In genomic region chr12:112645586-112645985, GRCh38 we compare ENCODE assay signal across 19 cellular contexts.
"Had no signal": no experiment of that assay in that cellular context is flagged by ENCODE, and none has a peak within 500 bp of the region (broad histone marks: within the 10 kb centered on the region; RNA-seq: fewer than 3 reads in every experiment).

No MANE protein-coding gene starts in this region.

- H3K4me3 Mint-ChIP-seq: endodermal cell; naive thymus-derived CD8-positive, alpha-beta T cell; neural crest cell; stimulated activated effector memory CD8-positive, alpha-beta T cell treated with anti-CD3 and anti-CD28 coated beads, Interleukin-12 subunit alpha, Interleukin-12 subunit beta, amount 100 ng/mL, for 72 hours; stimulated activated naive CD8-positive, alpha-beta T cell treated with anti-CD3 and anti-CD28 coated beads, Interleukin-15, amount 100 ng/mL, for 72 hours had no signal

- H3K4me1 Mint-ChIP-seq: endodermal cell; naive thymus-derived CD8-positive, alpha-beta T cell; neural crest cell; stimulated activated naive CD8-positive, alpha-beta T cell treated with anti-CD3 and anti-CD28 coated beads, Interleukin-15, amount 100 ng/mL, for 72 hours had no signal

- H3K9me3 ChIP-seq: mucosa of descending colon, ovary, right lobe of liver, transverse colon had no signal

- H3K36me3 ChIP-seq: heart left ventricle, ovary, right lobe of liver, thoracic aorta, transverse colon had no signal

- H3K27ac Mint-ChIP-seq: endodermal cell; naive thymus-derived CD8-positive, alpha-beta T cell; progenitor cell of endocrine pancreas; stimulated activated effector memory CD8-positive, alpha-beta T cell treated with anti-CD3 and anti-CD28 coated beads, Interleukin-12 subunit alpha, Interleukin-12 subunit beta, amount 100 ng/mL, for 72 hours; stimulated activated naive CD8-positive, alpha-beta T cell treated with anti-CD3 and anti-CD28 coated beads, Interleukin-15, amount 100 ng/mL, for 72 hours had no signal

- H3K36me3 Mint-ChIP-seq: stimulated activated effector memory CD8-positive, alpha-beta T cell treated with anti-CD3 and anti-CD28 coated beads, Interleukin-12 subunit alpha, Interleukin-12 subunit beta, amount 100 ng/mL, for 72 hours had no signal

- H3K9me3 Mint-ChIP-seq: neural crest cell; stimulated activated effector memory CD8-positive, alpha-beta T cell treated with anti-CD3 and anti-CD28 coated beads, Interleukin-12 subunit alpha, Interleukin-12 subunit beta, amount 100 ng/mL, for 72 hours had no signal

- H3K4me3 ChIP-seq: coronary artery, heart left ventricle, mucosa of descending colon, ovary, right lobe of liver, thoracic aorta, transverse colon had no signal

- H3K27me3 ChIP-seq: ovary, right lobe of liver, transverse colon had no signal

- DNase-seq: effector CD4-positive, alpha-beta T cell; endodermal cell; erythroblast; heart left ventricle; kidney glomerular epithelial cell; mammary epithelial cell; mucosa of descending colon; naive thymus-derived CD8-positive, alpha-beta T cell; ovary; right lobe of liver; stimulated activated CD4-positive, alpha-beta T cell treated with anti-CD3 and anti-CD28 coated beads, Interleukin-4, amount 100 ng/mL, for 1 hour; stimulated activated CD8-positive, alpha-beta memory T cell treated with anti-CD3 and anti-CD28 coated beads, Interleukin-4, amount 100 ng/mL, for 48 hours; stimulated activated naive CD8-positive, alpha-beta T cell treated with anti-CD3 and anti-CD28 coated beads, Interleukin-15, amount 100 ng/mL, for 72 hours; transverse colon had no signal

- H3K27me3 Mint-ChIP-seq: stimulated activated naive CD8-positive, alpha-beta T cell treated with anti-CD3 and anti-CD28 coated beads, Interleukin-15, amount 100 ng/mL, for 72 hours had no signal

- H3K27ac ChIP-seq: coronary artery, heart left ventricle, ovary, right lobe of liver, thoracic aorta, transverse colon had no signal

- H3K4me1 ChIP-seq: heart left ventricle, right lobe of liver, transverse colon had no signal
